ENCODE assay signal across 9 cellular contexts in genomic region chr4:78552398-78553396, GRCh38. TPM values are rescaled to one million over a fixed set of nuclear protein-coding genes. Genes with fewer than 3 reads are reported as not detected.
A peak's percentile ranks its signal among the peaks of the same experiment; 100 is the strongest.
DNase-seq lines count a peak whose midpoint lies in the region; ATAC-seq, FAIRE-seq and TF ChIP-seq lines count a peak whose summit lies in the region.
"Had no signal": no experiment of that assay in that cellular context is flagged by ENCODE, and none has a peak within 500 bp of the region (broad histone marks: within the 10 kb centered on the region; RNA-seq: fewer than 3 reads in every experiment).

No MANE protein-coding gene starts in this region.

- peaks cover 0 to 10% (median 4%) of the 10 kb centered on the region in 4 experiments; a peak in 4 of 7 replicates for H3K27me3 ChIP-seq in H1 (replicated peaks in 1 of 4; ENCODE audit: control insufficient read depth in 3 of 4, extremely low read depth in 1 of 4, insufficient read depth in 3 of 4, low read length in 3 of 4)
- H3K27me3 ChIP-seq in naive thymus-derived CD4-positive, alpha-beta T cell (ENCODE audit: control insufficient read depth in 2 of 2, insufficient read depth in 2 of 2, low read length in 2 of 2) = no peaks in the 10 kb centered on the region

- no peaks in the 10 kb centered on the region for H3K79me1 ChIP-seq in H1 (ENCODE audit: low read depth, low read length)

- POLR2A ChIA-PET in H1 (lab: Charles Lee; ENCODE audit: partially characterized antibody) = interaction anchor here (0.6 to 1.9 kb wide), 13 partner anchors 9 to 690 kb away, joined by 3 to 6 read pairs (median 4); partner anchors contain the start of genes BMP2K, FRAS1 and MRPL1
- POLR2A ChIA-PET in naive thymus-derived CD4-positive, alpha-beta T cell (lab: Charles Lee) = no interaction called here

- H3K27ac ChIP-seq in H1 (ENCODE audit: low read depth, low read length) = no peak overlapping the region
- H3K27ac ChIP-seq in naive thymus-derived CD4-positive, alpha-beta T cell (ENCODE audit: low read depth, low read length) = no peak overlapping the region
- H3K27ac ChIP-seq: SK-N-MC had no signal

- no peak for TF ChIP-seq CTCF in H1 (IDR thresholded peaks at IDR 0.05; ENCODE audit: control extremely low read depth in 1 of 3, insufficient read depth in 1 of 3, low read depth in 1 of 3, low read length in 3 of 3)

- H2BK5ac ChIP-seq in H1 (ENCODE audit: low read depth, low read length) = no peak overlapping the region

- H2AFZ ChIP-seq in H1 (ENCODE audit: low read length) = no peak overlapping the region

- no peak overlapping the region for H3K18ac ChIP-seq in H1 (ENCODE audit: extremely low read depth, low read length)

- peak overlapping the region in 3 of 4 experiments; percentile 45 to 75 (median 73); a peak in 5 of 7 replicates for H3K9ac ChIP-seq in H1 (replicated peaks in 1 of 4; ENCODE audit: extremely low read depth in 1 of 4, low read depth in 3 of 4, low read length in 3 of 4)

- no peak overlapping the region for H3K14ac ChIP-seq in H1 (ENCODE audit: insufficient read length)

- WGBS in H1 (ENCODE audit: extremely low coverage in 1 of 2, insufficient coverage in 1 of 2, insufficient read length in 1 of 2, insufficient replicate concordance in 2 of 2, low coverage in 1 of 2, low lambda C conversion rate in 2 of 2, missing lambda C conversion rate in 1 of 2), 2 experiments = 34% methylated on average over 13 of the region's 13 CpGs; no CpG with 5 or more reads in 1 of the 2 experiments

- H3K4me3 ChIP-seq in GM08714 (ENCODE audit: low read length) (peak overlapping the region; percentile 52), H1 (ENCODE audit: extremely low read depth in 1 of 4, insufficient read depth in 2 of 4, low read depth in 3 of 4, low read length in 4 of 4) (peak overlapping the region; percentile 45 to 76 (median 65); a peak in 7 of 8 replicates)
- no peak overlapping the region for H3K4me3 ChIP-seq in naive thymus-derived CD4-positive, alpha-beta T cell (ENCODE audit: low read length)
- H3K4me3 ChIP-seq: SK-N-MC had no signal

- no peak overlapping the region for H4K8ac ChIP-seq in H1 (ENCODE audit: extremely low read depth, insufficient read depth, low read length)

- no peaks in the 10 kb centered on the region for H3K23me2 ChIP-seq in H1 (ENCODE audit: low read depth, low read length)

- H2BK20ac ChIP-seq in H1 (ENCODE audit: low read length) = no peak overlapping the region

- H3K4me2 ChIP-seq in H1 (ENCODE audit: insufficient read depth in 1 of 2, low read depth in 2 of 2, low read length in 2 of 2) = peak overlapping the region; percentile 68 to 97

- no peak overlapping the region for H3K23ac ChIP-seq in H1 (ENCODE audit: insufficient read length)

- H3K4me1 Mint-ChIP-seq in naive thymus-derived CD4-positive, alpha-beta T cell = peaks cover 4 to 19% (median 10%) of the 10 kb centered on the region in 7 donors

- no peak overlapping the region for H2BK120ac ChIP-seq in H1 (replicated peaks; ENCODE audit: low read depth, low read length)

- H3K56ac ChIP-seq in H1 (replicated peaks; ENCODE audit: insufficient read length, low read depth, low read length) = no peak overlapping the region

- TF ChIP-seq POLR2A in H1 (IDR thresholded peaks at IDR 0.05; ENCODE audit: control extremely low read depth in 1 of 2, low read depth in 2 of 2, low read length in 2 of 2) = peak; percentile 41 to 47; a peak in 2 of 3 replicates

- H3K4me3 Mint-ChIP-seq in naive thymus-derived CD4-positive, alpha-beta T cell = peak overlapping the region in 6 of 10 donors; percentile 0 to 68 (median 36)

- no peak overlapping the region for H4K5ac ChIP-seq in H1 (ENCODE audit: insufficient read length, low read depth, low read length)

- no peaks in the 10 kb centered on the region for H3K36me3 ChIP-seq in H1 (ENCODE audit: control insufficient read depth in 2 of 4, insufficient read depth in 4 of 4, low read length in 3 of 4)
- no peaks in the 10 kb centered on the region for H3K36me3 ChIP-seq in naive thymus-derived CD4-positive, alpha-beta T cell (ENCODE audit: control insufficient read depth in 2 of 3, insufficient read depth in 3 of 3, low read length in 3 of 3)

- TF ChIP-seq RAD21 in H1 (IDR thresholded peaks at IDR 0.05 in 1 of 2, conservative IDR thresholded peaks at IDR 0.05 in 1 of 2; ENCODE audit: low read depth in 2 of 2, low read length in 2 of 2) = no peak

- H3K27me3 Mint-ChIP-seq in naive thymus-derived CD4-positive, alpha-beta T cell = peaks cover 28 to 42% (median 38%) of the 10 kb centered on the region in 5 donors

- no peaks in the 10 kb centered on the region for H4K20me1 ChIP-seq in H1 (replicated peaks in 1 of 2; ENCODE audit: control insufficient read depth in 1 of 2, insufficient read depth in 2 of 2, low read length in 2 of 2)

- peaks cover 2 to 7% (median 3%) of the 10 kb centered on the region in 4 experiments; a peak in 5 of 7 replicates for H3K4me1 ChIP-seq in H1 (replicated peaks in 1 of 4; ENCODE audit: control insufficient read depth in 3 of 4, insufficient read depth in 4 of 4, low read length in 3 of 4)
- H3K4me1 ChIP-seq in naive thymus-derived CD4-positive, alpha-beta T cell (ENCODE audit: control insufficient read depth in 2 of 2, insufficient read depth in 2 of 2, low read length in 2 of 2) = no peaks in the 10 kb centered on the region

- no peak overlapping the region for H2AK5ac ChIP-seq in H1 (ENCODE audit: low read depth, low read length)

- no peak overlapping the region for H4K91ac ChIP-seq in H1 (replicated peaks; ENCODE audit: insufficient read length, low read length)

- TF ChIP-seq EP300 in H1 (IDR thresholded peaks at IDR 0.05; ENCODE audit: borderline replicate concordance in 1 of 2, low read depth in 2 of 2, low read length in 2 of 2) = peak in 1 of 2 experiments; percentile 69; a peak in 1 of 3 replicates

- H3K9me3 Mint-ChIP-seq in naive thymus-derived CD4-positive, alpha-beta T cell = peaks cover 0 to 4% (median 0%) of the 10 kb centered on the region in 11 donors

- H2BK15ac ChIP-seq in H1 (ENCODE audit: low read length) = no peak overlapping the region

- no peaks in the 10 kb centered on the region for H3K79me2 ChIP-seq in H1 (ENCODE audit: control insufficient read depth in 1 of 2, insufficient read depth in 2 of 2, low read length in 2 of 2)

- peaks cover 0 to 25% (median 0%) of the 10 kb centered on the region in 5 donors for H3K36me3 Mint-ChIP-seq in naive thymus-derived CD4-positive, alpha-beta T cell

- ATAC-seq in naive thymus-derived CD4-positive, alpha-beta T cell = no peak
- ATAC-seq in HG02885 (IDR thresholded peaks at IDR 0.05; ENCODE audit: poor library complexity, unreplicated experiment) (no peak), GM18498 (IDR thresholded peaks at IDR 0.05; ENCODE audit: unreplicated experiment) (no peak)

- peak overlapping the region in 1 of 9 donors; percentile 67 for H3K27ac Mint-ChIP-seq in naive thymus-derived CD4-positive, alpha-beta T cell

- CTCF ChIA-PET in H1 (lab: Charles Lee; ENCODE audit: partially characterized antibody) = interaction anchor here (1.5 kb wide), 1 partner anchor 10 kb away, joined by 4 read pairs; no protein-coding TSS in a partner anchor
- CTCF ChIA-PET in naive thymus-derived CD4-positive, alpha-beta T cell (lab: Charles Lee) = no interaction called here

- DNase-seq in NCI-H526 (lab: John Stamatoyannopoulos, UW) (peak; percentile 38 to 72), H1 (ENCODE audit: low read depth in 1 of 2, low spot score in 2 of 2) (peak in 1 of 2 experiments; percentile 73), GM19240 (ENCODE audit: insufficient read length, low spot score) (no peak)
- DNase-seq in naive thymus-derived CD4-positive, alpha-beta T cell = no peak
- no peak for DNase-seq in stimulated activated CD4-positive, alpha-beta T cell treated with anti-CD3 and anti-CD28 coated beads, Interleukin-4, amount 100 ng/mL, for 4 hours

- FAIRE-seq in H1 (lab: Jason Lieb, UNC) = peak; percentile 75

- H3K9me3 ChIP-seq in H1 (ENCODE audit: insufficient read depth in 2 of 2, low read depth in 1 of 2, low read length in 1 of 2) = peaks cover 0 to 3% of the 10 kb centered on the region in 2 experiments; a peak in 1 of 4 replicates
- H3K9me3 ChIP-seq in naive thymus-derived CD4-positive, alpha-beta T cell (ENCODE audit: control insufficient read depth in 2 of 3, low read length in 3 of 3) = no peaks in the 10 kb centered on the region

- H3K4ac ChIP-seq in H1 (replicated peaks; ENCODE audit: insufficient read length, low read depth, low read length) = no peak overlapping the region

- intact Hi-C loops in naive thymus-derived CD4-positive, alpha-beta T cell (cut with micrococcal nuclease) = no loop called here

- H2BK12ac ChIP-seq in H1 (ENCODE audit: low read depth, low read length) = peak overlapping the region; percentile 64; the same call in 1 of the 2 replicates

TF ChIP-seq in H1, 55 proteins besides CTCF, POLR2A, EP300 and RAD21 (continues in another document):
- TF ChIP-seq TCF12 (IDR thresholded peaks at IDR 0.05; ENCODE audit: low read depth, low read length) (0 out of 2 replicates have a peak, but pooled peaks have one; percentile 28), CEBPB (IDR thresholded peaks at IDR 0.05; ENCODE audit: low read depth, low read length) (no peak), JUND (IDR thresholded peaks at IDR 0.05; ENCODE audit: low read length) (peak; percentile 95), TBP (IDR thresholded peaks at IDR 0.05; ENCODE audit: low read depth, low read length) (peak; percentile 60; the same call in 1 of the 2 replicates), ZNF274 (IDR thresholded peaks at IDR 0.05; ENCODE audit: borderline replicate concordance, extremely low read depth, low read length) (no peak), YY1 (IDR thresholded peaks at IDR 0.05; ENCODE audit: low read depth, low read length) (no peak), SRF (IDR thresholded peaks at IDR 0.05; ENCODE audit: low read depth, low read length) (peak; percentile 99), TEAD4 (IDR thresholded peaks at IDR 0.05; ENCODE audit: low read depth, low read length) (peak; percentile 74), JUN (IDR thresholded peaks at IDR 0.05; ENCODE audit: low read depth, low read length) (peak; percentile 97)

RNA-seq across cellular contexts. Expression of gene ANXA3, which starts 1.1 kb away (rescaled TPM):
- total RNA-seq in H1 (2021; fragmentation: NEBNext Ultra II Directional; extraction: Animal tissue kit (Norgen Biotek cat#: 25700)) = 22.4 and 27.3 TPM in 2 replicates
- 6.6 and 10.3 TPM in 2 replicates for polyA plus RNA-seq in H1 (2011; rRNA removed)
- polyA plus RNA-seq in H1 (2011; cell fraction: cytosol; rRNA removed) = 12.0 TPM
- 13.2 TPM for polyA plus RNA-seq in H1 (2011; cell fraction: nucleus; rRNA removed)
- 14.8 to 30.7 TPM (median 19.3 TPM) in 4 replicates for polyA plus RNA-seq in H1 (2012, experiment 1 of 2)
- 5.8 TPM for polyA plus RNA-seq in H1 (2012, experiment 2 of 2)
- polyA plus RNA-seq in H1 (2013, experiment 1 of 2) = 29.2 TPM
- 28.6 TPM for polyA plus RNA-seq in H1 (2013, experiment 2 of 2)
- 18.8 and 33.9 TPM in 2 replicates for polyA minus RNA-seq in H1 (2011; rRNA and poly(A)+ RNA removed)
- 9.0 TPM for polyA minus RNA-seq in H1 (2011; cell fraction: cytosol; rRNA and poly(A)+ RNA removed)
- polyA minus RNA-seq in H1 (2011; cell fraction: nucleus; rRNA and poly(A)+ RNA removed) = 19.9 TPM
- 1 to 10 TPM in 1 of 5 experiments, not detected in 4; 7.4 TPM for total RNA-seq in naive thymus-derived CD4-positive, alpha-beta T cell
- polyA plus RNA-seq in naive thymus-derived CD4-positive, alpha-beta T cell = not detected

Comparison
In these comparisons a context has a peak if more than half of its experiments do, and no peak if none do; other contexts are left out.
1. DNase-seq: peak in NCI-H526 (2 of 2); none in naive thymus-derived CD4-positive, alpha-beta T cell (0 of 9), stimulated activated CD4-positive, alpha-beta T cell treated with anti-CD3 and anti-CD28 coated beads, Interleukin-4, amount 100 ng/mL, for 4 hours (0 of 2) and GM19240 (single experiment).